ENCODE assay signal across 1 cellular context in genomic region chr14:57266060-57266459, GRCh38.
TF ChIP-seq lines count a peak whose summit lies in the region.

No MANE protein-coding gene starts in this region.

TF ChIP-seq in A549, 52 proteins besides CTCF, POLR2A, EP300 and RAD21 (continued from another document):
- TF ChIP-seq ATOH8 (CRISPR knock-in tag; IDR thresholded peaks at IDR 0.05; ENCODE audit: low read depth) (no peak), GATA3 (IDR thresholded peaks at IDR 0.05; ENCODE audit: borderline replicate concordance) (no peak), HEYL (CRISPR knock-in tag; IDR thresholded peaks at IDR 0.05) (no peak)
